ENCODE assay signal across 1 cellular context in the genomic region with DNA sequence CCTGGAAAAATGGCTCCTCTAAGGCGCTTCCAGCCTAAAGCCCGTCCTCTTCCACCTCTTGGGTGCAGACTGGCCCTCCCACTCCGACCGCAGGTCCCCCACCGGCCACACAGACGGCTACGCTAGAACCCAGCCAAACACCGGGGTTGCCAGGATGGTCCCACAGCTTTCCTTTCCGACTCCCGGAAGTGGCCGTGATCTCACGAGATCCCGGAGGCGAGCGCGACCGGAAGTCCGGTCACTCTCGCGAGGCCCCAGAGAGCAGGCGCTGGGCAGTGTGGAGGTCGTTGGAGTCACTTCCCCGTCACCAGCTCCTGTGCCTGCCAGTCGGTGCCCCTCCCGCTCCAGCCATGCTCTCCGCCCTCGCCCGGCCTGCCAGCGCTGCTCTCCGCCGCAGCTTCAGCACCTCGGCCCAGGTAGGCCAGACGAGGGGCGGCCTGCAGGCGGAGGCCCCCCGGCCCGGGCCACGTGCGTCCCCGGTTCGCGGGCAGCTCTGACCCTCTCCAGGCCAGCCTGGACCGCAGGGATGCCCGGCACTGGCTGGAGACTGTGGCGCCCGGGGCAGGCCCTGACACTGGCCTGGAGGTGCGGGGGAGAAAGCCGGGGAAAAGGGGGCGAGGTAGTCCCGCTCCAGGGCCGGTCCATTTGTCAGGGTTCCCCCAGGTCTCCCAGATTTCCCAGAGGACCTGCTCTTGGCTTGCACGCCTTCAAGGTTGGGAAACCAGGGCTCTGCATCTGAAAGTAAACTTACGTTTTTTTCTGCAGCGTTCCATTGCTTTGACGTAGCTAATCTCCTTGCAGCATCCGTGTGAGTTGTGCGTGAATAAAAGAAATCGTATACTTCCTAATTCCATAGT.
TF ChIP-seq lines count a peak whose summit lies in the region.

MDH2 (plus strand) TSS at position 296 of the 857 bp plus-strand sequence; CDS start at position 351, 55 bp downstream.
A gene with protein sequence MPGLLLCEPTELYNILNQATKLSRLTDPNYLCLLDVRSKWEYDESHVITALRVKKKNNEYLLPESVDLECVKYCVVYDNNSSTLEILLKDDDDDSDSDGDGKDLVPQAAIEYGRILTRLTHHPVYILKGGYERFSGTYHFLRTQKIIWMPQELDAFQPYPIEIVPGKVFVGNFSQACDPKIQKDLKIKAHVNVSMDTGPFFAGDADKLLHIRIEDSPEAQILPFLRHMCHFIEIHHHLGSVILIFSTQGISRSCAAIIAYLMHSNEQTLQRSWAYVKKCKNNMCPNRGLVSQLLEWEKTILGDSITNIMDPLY (minus strand): TSS at position 190 of the 857 bp plus-strand sequence. CDS start 17,477 bp downstream, outside the sequence.

TF ChIP-seq in GM12878, 131 proteins besides CTCF, POLR2A, EP300 and RAD21 (continued from another document and continues in another):
- TF ChIP-seq, protein P1, sequence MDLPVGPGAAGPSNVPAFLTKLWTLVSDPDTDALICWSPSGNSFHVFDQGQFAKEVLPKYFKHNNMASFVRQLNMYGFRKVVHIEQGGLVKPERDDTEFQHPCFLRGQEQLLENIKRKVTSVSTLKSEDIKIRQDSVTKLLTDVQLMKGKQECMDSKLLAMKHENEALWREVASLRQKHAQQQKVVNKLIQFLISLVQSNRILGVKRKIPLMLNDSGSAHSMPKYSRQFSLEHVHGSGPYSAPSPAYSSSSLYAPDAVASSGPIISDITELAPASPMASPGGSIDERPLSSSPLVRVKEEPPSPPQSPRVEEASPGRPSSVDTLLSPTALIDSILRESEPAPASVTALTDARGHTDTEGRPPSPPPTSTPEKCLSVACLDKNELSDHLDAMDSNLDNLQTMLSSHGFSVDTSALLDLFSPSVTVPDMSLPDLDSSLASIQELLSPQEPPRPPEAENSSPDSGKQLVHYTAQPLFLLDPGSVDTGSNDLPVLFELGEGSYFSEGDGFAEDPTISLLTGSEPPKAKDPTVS (IDR thresholded peaks at IDR 0.05; ENCODE audit: low read depth, low read length), result no peak
- TF ChIP-seq BHLHE40 (IDR thresholded peaks at IDR 0.05; ENCODE audit: borderline replicate concordance in 1 of 2, low read depth in 2 of 2, low read length in 1 of 2) (peak; percentile 46 to 89; a peak in 2 of 4 replicates), SMC3 (IDR thresholded peaks at IDR 0.05; ENCODE audit: borderline replicate concordance, low read length) (no peak), SIX5 (IDR thresholded peaks at IDR 0.05; ENCODE audit: low read depth, low read length, severe bottlenecking) (peak; percentile 58), SP1 (IDR thresholded peaks at IDR 0.05; ENCODE audit: low read depth, low read length) (peak; percentile 20), EED (IDR thresholded peaks at IDR 0.05; ENCODE audit: low read depth) (peak; percentile 33; the same call in 1 of the 2 replicates), NBN (IDR thresholded peaks at IDR 0.05) (0 out of 2 replicates have a peak, but pooled peaks have one; percentile 63), SPI1 (IDR thresholded peaks at IDR 0.05; ENCODE audit: borderline replicate concordance, insufficient read depth, low read depth, low read length) (peak; percentile 6; the same call in 1 of the 2 replicates), BCL3 (IDR thresholded peaks at IDR 0.05; ENCODE audit: borderline replicate concordance, insufficient read depth, low read depth, low read length, poor library complexity, severe bottlenecking) (no peak), CBX5 (IDR thresholded peaks at IDR 0.05; ENCODE audit: low read depth) (no peak), FOXM1 (IDR thresholded peaks at IDR 0.05; ENCODE audit: low read depth, low read length) (no peak; the same call in 1 of the 2 replicates), GABPA (IDR thresholded peaks at IDR 0.05; ENCODE audit: low read depth) (peak; percentile 95), STAT3 (IDR thresholded peaks at IDR 0.05; ENCODE audit: low read depth, low read length) (no peak), TARDBP (IDR thresholded peaks at IDR 0.05; ENCODE audit: borderline replicate concordance) (no peak), ETV6 (conservative IDR thresholded peaks at IDR 0.05 in 1 of 2, IDR thresholded peaks at IDR 0.05 in 1 of 2; ENCODE audit: borderline replicate concordance in 1 of 2, low read depth in 1 of 2) (no peak), ZNF207 (IDR thresholded peaks at IDR 0.05; ENCODE audit: borderline replicate concordance) (peak; percentile 92; the same call in 1 of the 2 replicates), SREBF2 (IDR thresholded peaks at IDR 0.05; ENCODE audit: low read length) (0 out of 2 replicates have a peak, but pooled peaks have one; percentile 16), PML (IDR thresholded peaks at IDR 0.05; ENCODE audit: low read length) (peak; percentile 75), CEBPB (IDR thresholded peaks at IDR 0.05; ENCODE audit: borderline replicate concordance in 1 of 2, low read depth in 2 of 2, low read length in 2 of 2) (no peak), CBX3 (IDR thresholded peaks at IDR 0.05; ENCODE audit: borderline replicate concordance, low read depth) (no peak), RELB (IDR thresholded peaks at IDR 0.05; ENCODE audit: low read depth) (peak; percentile 81; the same call in 1 of the 2 replicates), RB1 (IDR thresholded peaks at IDR 0.05; ENCODE audit: borderline replicate concordance) (0 out of 2 replicates have a peak, but pooled peaks have one; percentile 60), PAX8 (IDR thresholded peaks at IDR 0.05) (no peak)
- TF ChIP-seq, protein P2, sequence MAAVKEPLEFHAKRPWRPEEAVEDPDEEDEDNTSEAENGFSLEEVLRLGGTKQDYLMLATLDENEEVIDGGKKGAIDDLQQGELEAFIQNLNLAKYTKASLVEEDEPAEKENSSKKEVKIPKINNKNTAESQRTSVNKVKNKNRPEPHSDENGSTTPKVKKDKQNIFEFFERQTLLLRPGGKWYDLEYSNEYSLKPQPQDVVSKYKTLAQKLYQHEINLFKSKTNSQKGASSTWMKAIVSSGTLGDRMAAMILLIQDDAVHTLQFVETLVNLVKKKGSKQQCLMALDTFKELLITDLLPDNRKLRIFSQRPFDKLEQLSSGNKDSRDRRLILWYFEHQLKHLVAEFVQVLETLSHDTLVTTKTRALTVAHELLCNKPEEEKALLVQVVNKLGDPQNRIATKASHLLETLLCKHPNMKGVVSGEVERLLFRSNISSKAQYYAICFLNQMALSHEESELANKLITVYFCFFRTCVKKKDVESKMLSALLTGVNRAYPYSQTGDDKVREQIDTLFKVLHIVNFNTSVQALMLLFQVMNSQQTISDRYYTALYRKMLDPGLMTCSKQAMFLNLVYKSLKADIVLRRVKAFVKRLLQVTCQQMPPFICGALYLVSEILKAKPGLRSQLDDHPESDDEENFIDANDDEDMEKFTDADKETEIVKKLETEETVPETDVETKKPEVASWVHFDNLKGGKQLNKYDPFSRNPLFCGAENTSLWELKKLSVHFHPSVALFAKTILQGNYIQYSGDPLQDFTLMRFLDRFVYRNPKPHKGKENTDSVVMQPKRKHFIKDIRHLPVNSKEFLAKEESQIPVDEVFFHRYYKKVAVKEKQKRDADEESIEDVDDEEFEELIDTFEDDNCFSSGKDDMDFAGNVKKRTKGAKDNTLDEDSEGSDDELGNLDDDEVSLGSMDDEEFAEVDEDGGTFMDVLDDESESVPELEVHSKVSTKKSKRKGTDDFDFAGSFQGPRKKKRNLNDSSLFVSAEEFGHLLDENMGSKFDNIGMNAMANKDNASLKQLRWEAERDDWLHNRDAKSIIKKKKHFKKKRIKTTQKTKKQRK (IDR thresholded peaks at IDR 0.05; ENCODE audit: low read depth, low read length), result no peak
- TF ChIP-seq, protein P3, sequence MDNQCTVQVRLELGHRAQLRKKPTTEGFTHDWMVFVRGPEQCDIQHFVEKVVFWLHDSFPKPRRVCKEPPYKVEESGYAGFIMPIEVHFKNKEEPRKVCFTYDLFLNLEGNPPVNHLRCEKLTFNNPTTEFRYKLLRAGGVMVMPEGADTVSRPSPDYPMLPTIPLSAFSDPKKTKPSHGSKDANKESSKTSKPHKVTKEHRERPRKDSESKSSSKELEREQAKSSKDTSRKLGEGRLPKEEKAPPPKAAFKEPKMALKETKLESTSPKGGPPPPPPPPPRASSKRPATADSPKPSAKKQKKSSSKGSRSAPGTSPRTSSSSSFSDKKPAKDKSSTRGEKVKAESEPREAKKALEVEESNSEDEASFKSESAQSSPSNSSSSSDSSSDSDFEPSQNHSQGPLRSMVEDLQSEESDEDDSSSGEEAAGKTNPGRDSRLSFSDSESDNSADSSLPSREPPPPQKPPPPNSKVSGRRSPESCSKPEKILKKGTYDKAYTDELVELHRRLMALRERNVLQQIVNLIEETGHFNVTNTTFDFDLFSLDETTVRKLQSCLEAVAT (IDR thresholded peaks at IDR 0.05), result no peak; the same call in 1 of the 2 replicates
- TF ChIP-seq, protein P4, sequence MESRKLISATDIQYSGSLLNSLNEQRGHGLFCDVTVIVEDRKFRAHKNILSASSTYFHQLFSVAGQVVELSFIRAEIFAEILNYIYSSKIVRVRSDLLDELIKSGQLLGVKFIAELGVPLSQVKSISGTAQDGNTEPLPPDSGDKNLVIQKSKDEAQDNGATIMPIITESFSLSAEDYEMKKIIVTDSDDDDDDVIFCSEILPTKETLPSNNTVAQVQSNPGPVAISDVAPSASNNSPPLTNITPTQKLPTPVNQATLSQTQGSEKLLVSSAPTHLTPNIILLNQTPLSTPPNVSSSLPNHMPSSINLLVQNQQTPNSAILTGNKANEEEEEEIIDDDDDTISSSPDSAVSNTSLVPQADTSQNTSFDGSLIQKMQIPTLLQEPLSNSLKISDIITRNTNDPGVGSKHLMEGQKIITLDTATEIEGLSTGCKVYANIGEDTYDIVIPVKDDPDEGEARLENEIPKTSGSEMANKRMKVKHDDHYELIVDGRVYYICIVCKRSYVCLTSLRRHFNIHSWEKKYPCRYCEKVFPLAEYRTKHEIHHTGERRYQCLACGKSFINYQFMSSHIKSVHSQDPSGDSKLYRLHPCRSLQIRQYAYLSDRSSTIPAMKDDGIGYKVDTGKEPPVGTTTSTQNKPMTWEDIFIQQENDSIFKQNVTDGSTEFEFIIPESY (IDR thresholded peaks at IDR 0.05), result 0 out of 2 replicates have a peak, but pooled peaks have one; percentile 46
- TF ChIP-seq, protein P5, sequence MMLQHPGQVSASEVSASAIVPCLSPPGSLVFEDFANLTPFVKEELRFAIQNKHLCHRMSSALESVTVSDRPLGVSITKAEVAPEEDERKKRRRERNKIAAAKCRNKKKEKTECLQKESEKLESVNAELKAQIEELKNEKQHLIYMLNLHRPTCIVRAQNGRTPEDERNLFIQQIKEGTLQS (IDR thresholded peaks at IDR 0.05; ENCODE audit: borderline replicate concordance, extremely low read depth, low read depth, low read length), result no peak
- TF ChIP-seq, protein P6, sequence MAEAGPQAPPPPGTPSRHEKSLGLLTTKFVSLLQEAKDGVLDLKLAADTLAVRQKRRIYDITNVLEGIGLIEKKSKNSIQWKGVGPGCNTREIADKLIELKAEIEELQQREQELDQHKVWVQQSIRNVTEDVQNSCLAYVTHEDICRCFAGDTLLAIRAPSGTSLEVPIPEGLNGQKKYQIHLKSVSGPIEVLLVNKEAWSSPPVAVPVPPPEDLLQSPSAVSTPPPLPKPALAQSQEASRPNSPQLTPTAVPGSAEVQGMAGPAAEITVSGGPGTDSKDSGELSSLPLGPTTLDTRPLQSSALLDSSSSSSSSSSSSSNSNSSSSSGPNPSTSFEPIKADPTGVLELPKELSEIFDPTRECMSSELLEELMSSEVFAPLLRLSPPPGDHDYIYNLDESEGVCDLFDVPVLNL (IDR thresholded peaks at IDR 0.05; ENCODE audit: low read depth, low read length), result no peak
- TF ChIP-seq, protein P7, sequence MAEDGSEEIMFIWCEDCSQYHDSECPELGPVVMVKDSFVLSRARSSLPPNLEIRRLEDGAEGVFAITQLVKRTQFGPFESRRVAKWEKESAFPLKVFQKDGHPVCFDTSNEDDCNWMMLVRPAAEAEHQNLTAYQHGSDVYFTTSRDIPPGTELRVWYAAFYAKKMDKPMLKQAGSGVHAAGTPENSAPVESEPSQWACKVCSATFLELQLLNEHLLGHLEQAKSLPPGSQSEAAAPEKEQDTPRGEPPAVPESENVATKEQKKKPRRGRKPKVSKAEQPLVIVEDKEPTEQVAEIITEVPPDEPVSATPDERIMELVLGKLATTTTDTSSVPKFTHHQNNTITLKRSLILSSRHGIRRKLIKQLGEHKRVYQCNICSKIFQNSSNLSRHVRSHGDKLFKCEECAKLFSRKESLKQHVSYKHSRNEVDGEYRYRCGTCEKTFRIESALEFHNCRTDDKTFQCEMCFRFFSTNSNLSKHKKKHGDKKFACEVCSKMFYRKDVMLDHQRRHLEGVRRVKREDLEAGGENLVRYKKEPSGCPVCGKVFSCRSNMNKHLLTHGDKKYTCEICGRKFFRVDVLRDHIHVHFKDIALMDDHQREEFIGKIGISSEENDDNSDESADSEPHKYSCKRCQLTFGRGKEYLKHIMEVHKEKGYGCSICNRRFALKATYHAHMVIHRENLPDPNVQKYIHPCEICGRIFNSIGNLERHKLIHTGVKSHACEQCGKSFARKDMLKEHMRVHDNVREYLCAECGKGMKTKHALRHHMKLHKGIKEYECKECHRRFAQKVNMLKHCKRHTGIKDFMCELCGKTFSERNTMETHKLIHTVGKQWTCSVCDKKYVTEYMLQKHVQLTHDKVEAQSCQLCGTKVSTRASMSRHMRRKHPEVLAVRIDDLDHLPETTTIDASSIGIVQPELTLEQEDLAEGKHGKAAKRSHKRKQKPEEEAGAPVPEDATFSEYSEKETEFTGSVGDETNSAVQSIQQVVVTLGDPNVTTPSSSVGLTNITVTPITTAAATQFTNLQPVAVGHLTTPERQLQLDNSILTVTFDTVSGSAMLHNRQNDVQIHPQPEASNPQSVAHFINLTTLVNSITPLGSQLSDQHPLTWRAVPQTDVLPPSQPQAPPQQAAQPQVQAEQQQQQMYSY (CRISPR knock-in tag; IDR thresholded peaks at IDR 0.05), result no peak
